ENCODE assay signal across 15 cellular contexts in the genomic region with DNA sequence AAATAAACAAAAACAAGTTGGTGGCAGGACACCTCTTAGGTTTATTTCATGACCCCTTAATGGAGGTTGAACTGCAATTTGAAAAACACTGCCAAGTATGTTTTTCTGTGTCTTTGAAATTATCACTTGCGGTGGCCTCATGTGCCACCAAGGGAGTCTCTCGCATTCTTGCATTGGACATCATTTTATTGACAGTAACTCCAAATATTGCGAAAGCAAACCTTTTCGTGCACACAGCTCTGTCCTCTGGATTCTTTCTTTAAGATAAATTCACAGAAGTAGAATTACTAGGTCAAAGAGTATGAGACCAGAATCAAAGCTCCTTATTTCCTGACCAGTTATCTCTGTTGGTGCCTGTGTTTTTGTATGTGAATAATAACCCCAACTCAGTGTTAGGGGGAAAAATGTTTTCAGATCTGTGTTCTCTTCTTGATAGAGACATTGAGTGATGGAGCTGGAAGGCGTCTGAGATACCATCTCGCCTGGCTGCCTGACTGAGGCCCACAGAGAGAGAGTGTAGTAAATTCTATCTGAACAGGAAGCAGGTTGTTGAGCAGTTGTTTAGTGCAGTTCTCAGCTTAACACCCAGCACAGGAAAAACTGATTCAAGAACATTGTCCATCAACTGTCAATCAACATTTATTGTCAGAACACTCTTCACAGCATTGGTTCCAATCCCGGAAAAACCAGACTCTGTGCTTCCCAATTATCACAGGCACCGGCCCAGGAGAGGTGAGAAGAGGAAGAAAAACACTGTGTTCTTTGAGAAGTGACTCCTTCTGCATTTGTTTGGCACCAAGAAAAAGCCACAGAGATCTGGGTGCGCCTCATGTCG. TPM values are rescaled to one million over a fixed set of nuclear protein-coding genes. Genes with fewer than 3 reads are reported as not detected.
DNase-seq lines count a peak whose midpoint lies in the region; ATAC-seq, FAIRE-seq and TF ChIP-seq lines count a peak whose summit lies in the region.
"Had no signal": no experiment of that assay in that cellular context is flagged by ENCODE, and none has a peak within 500 bp of the region (broad histone marks: within the 10 kb centered on the region; RNA-seq: fewer than 3 reads in every experiment).

No MANE protein-coding gene starts in this region.

- peaks cover 11% of the 10 kb centered on the region for H3K36me3 Mint-ChIP-seq in activated CD4-positive, alpha-beta T cell treated with anti-CD3 and anti-CD28 coated beads, Interleukin-2, amount 10 ng/mL, durations not matched to agents 7 days and 5 days (ENCODE audit: low read depth)
- no peaks in the 10 kb centered on the region for H3K36me3 Mint-ChIP-seq in osteocyte (ENCODE audit: unreplicated experiment)
- H3K36me3 Mint-ChIP-seq: WTC11 had no signal

- H3K27ac ChIP-seq in K562 (ENCODE audit: extremely low read depth, low read depth, low read length) (no peak overlapping the region), spleen (peak overlapping the region; percentile 64 to 89 (median 80))
- H3K27ac ChIP-seq: thoracic aorta had no signal

- H3K4me3 Mint-ChIP-seq in activated CD4-positive, alpha-beta T cell treated with anti-CD3 and anti-CD28 coated beads, Interleukin-2, amount 10 ng/mL, durations not matched to agents 7 days and 5 days = peak overlapping the region; percentile 33
- H3K4me3 Mint-ChIP-seq in osteocyte (ENCODE audit: unreplicated experiment) = no peak overlapping the region
- H3K4me3 Mint-ChIP-seq: WTC11 had no signal

- H3K9ac ChIP-seq in K562 (ENCODE audit: insufficient read depth in 1 of 2, low read depth in 2 of 2, low read length in 2 of 2) = no peak overlapping the region; a peak in 1 of 4 replicates

- BruUV-seq in K562 (replicated peaks; lab: Mats Ljungman, UMichigan) = no TSS peak

- peaks cover 4% of the 10 kb centered on the region; the same call in 1 of the 3 replicates for H3K79me2 ChIP-seq in K562 (ENCODE audit: control insufficient read depth, insufficient read depth, low read length)

- H3K9me3 Mint-ChIP-seq in activated CD4-positive, alpha-beta T cell treated with anti-CD3 and anti-CD28 coated beads, Interleukin-2, amount 10 ng/mL, durations not matched to agents 7 days and 5 days = no peaks in the 10 kb centered on the region
- H3K9me3 Mint-ChIP-seq in osteocyte (ENCODE audit: unreplicated experiment) = no peaks in the 10 kb centered on the region

- H3K4me1 ChIP-seq in K562 (replicated peaks in 1 of 2; ENCODE audit: control insufficient read depth in 2 of 2, insufficient read depth in 2 of 2, low read length in 2 of 2) = peaks cover 7 to 21% of the 10 kb centered on the region in 2 experiments; a peak in 3 of 5 replicates
- peaks cover 25 to 77% (median 50%) of the 10 kb centered on the region in 6 donors for H3K4me1 ChIP-seq in spleen

- CTCF ChIA-PET in activated CD4-positive, alpha-beta T cell treated with anti-CD3 and anti-CD28 coated beads, Interleukin-2, amount 10 ng/mL, durations not matched to agents 7 days and 5 days (lab: Charles Lee) = interaction anchor here (1.0 to 3.0 kb wide), 7 partner anchors 10 to 191 kb away, joined by 3 to 13 read pairs (median 5); no protein-coding TSS in a partner anchor
- CTCF ChIA-PET in K562 (lab: Yijun Ruan, JAX; ENCODE audit: low intra/inter-chr PET ratio) = interaction anchor here (0.5 kb wide), 1 partner anchor 24 kb away, joined by 5 read pairs; no protein-coding TSS in a partner anchor

- no peaks in the 10 kb centered on the region for H3K27me3 Mint-ChIP-seq in activated CD4-positive, alpha-beta T cell treated with anti-CD3 and anti-CD28 coated beads, Interleukin-2, amount 10 ng/mL, durations not matched to agents 7 days and 5 days
- H3K27me3 Mint-ChIP-seq in osteocyte (ENCODE audit: unreplicated experiment) = peaks cover 8% of the 10 kb centered on the region

- intact Hi-C loops in K562 (cut with micrococcal nuclease) = no loop called here
- intact Hi-C loops in spleen (cut with DNase I; ENCODE audit: low total_unique reads) = no loop called here

- H2AFZ ChIP-seq in K562 (ENCODE audit: low read depth, low read length) = peak overlapping the region; percentile 60

- in situ Hi-C loops in K562 (cut with MboI) = no loop called here

- no peak for TF ChIP-seq EP300 in K562 (IDR thresholded peaks at IDR 0.05; ENCODE audit: low read length)

- DNase-seq in activated CD4-positive, alpha-beta T cell treated with anti-CD3 and anti-CD28 coated beads, Interleukin-2, amount 10 ng/mL, durations not matched to agents 7 days and 5 days = peak; percentile 56
- DNase-seq in activated CD4-positive, alpha-beta T cell treated with anti-CD3 and anti-CD28 coated beads for 4 hours = no peak
- DNase-seq in T follicular helper cell (ENCODE audit: low read depth) = peak; percentile 39
- DNase-seq in K562 (ENCODE audit: extremely low read depth in 1 of 4, low spot score in 3 of 4) = peak in 1 of 4 experiments; percentile 29
- no peak for DNase-seq in spleen
- no peak for DNase-seq in NCI-H82 treated with DMSO at 0.1 percent for 48 hours (lab: John Stamatoyannopoulos, UW; ENCODE audit: unreplicated experiment)
- no peak for DNase-seq in osteocyte (ENCODE audit: extremely low spot score, unreplicated experiment)
- DNase-seq: ACHN, amniotic stem cell, left lung, NCI-H2171 had no signal

- H3K27me3 ChIP-seq in K562 (ENCODE audit: control insufficient read depth in 2 of 2, insufficient read depth in 2 of 2, low read length in 2 of 2) = peaks cover 0 to 4% of the 10 kb centered on the region in 2 experiments; a peak in 1 of 5 replicates
- H3K27me3 ChIP-seq in spleen (replicated peaks in 1 of 7) = no peaks in the 10 kb centered on the region
- H3K27me3 ChIP-seq: left lung had no signal

- 37% methylated on average over 10 of the region's 10 CpGs for WGBS in K562 (ENCODE audit: insufficient coverage, low coverage, missing lambda C conversion rate)
- 43 to 63% (median 44%) methylated on average over 10 of the region's 10 CpGs for WGBS in spleen, 5 donors

- POLR2A ChIA-PET in activated CD4-positive, alpha-beta T cell treated with anti-CD3 and anti-CD28 coated beads, Interleukin-2, amount 10 ng/mL, durations not matched to agents 7 days and 5 days (lab: Charles Lee) = no interaction called here
- POLR2A ChIA-PET in K562 (lab: Yijun Ruan, JAX) = interaction anchor here (1.2 to 1.5 kb wide), 3 partner anchors 10 to 42 kb away, joined by 3 read pairs; no protein-coding TSS in a partner anchor

- no peak for TF ChIP-seq RAD21 in K562 (CRISPR knock-in tag; conservative IDR thresholded peaks at IDR 0.05 in 1 of 2, IDR thresholded peaks at IDR 0.05 in 1 of 2)

- ATAC-seq in K562 (no peak), GM21825 (IDR thresholded peaks at IDR 0.05; ENCODE audit: unreplicated experiment) (no peak)
- ATAC-seq: left lung, WTC11 had no signal

- TF ChIP-seq POLR2A in K562 (conservative IDR thresholded peaks at IDR 0.05) (no peak), spleen (IDR thresholded peaks at IDR 0.05) (no peak)

- H3K9me1 ChIP-seq in K562 (ENCODE audit: control insufficient read depth, insufficient read depth, low read length) = no peaks in the 10 kb centered on the region

- peak overlapping the region; percentile 95 for H3K27ac Mint-ChIP-seq in activated CD4-positive, alpha-beta T cell treated with anti-CD3 and anti-CD28 coated beads, Interleukin-2, amount 10 ng/mL, durations not matched to agents 7 days and 5 days
- no peak overlapping the region for H3K27ac Mint-ChIP-seq in osteocyte (ENCODE audit: unreplicated experiment)
- H3K27ac Mint-ChIP-seq: WTC11 had no signal

- TF ChIP-seq CTCF in K562 (IDR thresholded peaks at IDR 0.05 in 2 of 3, conservative IDR thresholded peaks at IDR 0.05 in 1 of 3; ENCODE audit: insufficient read depth in 2 of 3, low read depth in 1 of 3, low read length in 3 of 3) = no peak
- no peak for TF ChIP-seq CTCF in spleen (IDR thresholded peaks at IDR 0.05 in 8 of 11, conservative IDR thresholded peaks at IDR 0.05 in 3 of 11)
- no peak for TF ChIP-seq CTCF in osteocyte (IDR thresholded peaks at IDR 0.05)

- no peaks in the 10 kb centered on the region for H3K36me3 ChIP-seq in K562 (ENCODE audit: control insufficient read depth, insufficient read depth, low read length)
- no peaks in the 10 kb centered on the region for H3K36me3 ChIP-seq in spleen
- H3K36me3 ChIP-seq: left lung, thoracic aorta had no signal

- H3K9me3 ChIP-seq in K562 (replicated peaks; ENCODE audit: control insufficient read depth, insufficient read depth, low read depth, low read length) = no peaks in the 10 kb centered on the region; the same call in 1 of the 2 replicates
- H3K9me3 ChIP-seq in spleen = no peaks in the 10 kb centered on the region
- H3K9me3 ChIP-seq: left lung, thoracic aorta had no signal

- H4K20me1 ChIP-seq in K562 (replicated peaks; ENCODE audit: control insufficient read depth, insufficient read depth, low read length) = no peaks in the 10 kb centered on the region

- H3K4me3 ChIP-seq in K562 (no peak overlapping the region), spleen (no peak overlapping the region)
- H3K4me3 ChIP-seq: left lung, thoracic aorta had no signal

- H3K4me1 Mint-ChIP-seq in activated CD4-positive, alpha-beta T cell treated with anti-CD3 and anti-CD28 coated beads, Interleukin-2, amount 10 ng/mL, durations not matched to agents 7 days and 5 days = peaks cover 70% of the 10 kb centered on the region
- peaks cover 17% of the 10 kb centered on the region for H3K4me1 Mint-ChIP-seq in osteocyte (ENCODE audit: unreplicated experiment)

- FAIRE-seq in K562 (lab: Jason Lieb, UNC) = no peak
- FAIRE-seq: RCC 7860 had no signal

- no peak overlapping the region for H3K4me2 ChIP-seq in K562 (ENCODE audit: insufficient read depth, low read length)

RNA-seq across cellular contexts. Expression of gene CCDC167, which starts 2.2 kb away (rescaled TPM):
- total RNA-seq in activated CD4-positive, alpha-beta T cell treated with anti-CD3 and anti-CD28 coated beads, Interleukin-2, amount 10 ng/mL, durations not matched to agents 7 days and 5 days = 10 to 100 TPM; 54.8 to 60.9 TPM
- total RNA-seq in K562 (2011; cell fraction: chromatin; rRNA removed; ENCODE audit: low replicate concordance) = 2.3 and 8.0 TPM in 2 replicates
- 14.3 and 16.6 TPM in 2 replicates for total RNA-seq in K562 (2011; cell fraction: nucleolus; rRNA removed)
- total RNA-seq in K562 (2011; cell fraction: nucleoplasm; rRNA removed) = 11.5 and 13.2 TPM in 2 replicates
- total RNA-seq in K562 (2014; rRNA removed) (30.8 and 43.7 TPM in 2 replicates), K562 (2014; rRNA removed; fragmentation: Illumina TruSeq; extraction: Trizol) (28.3 and 31.8 TPM in 2 replicates), K562 (2015; rRNA removed; fragmentation: Illumina TruSeq; extraction: Trizol) (36.8 and 38.6 TPM in 2 replicates), K562 (2021) (26.0 and 26.8 TPM in 2 replicates), spleen (10 to 100 TPM; 11.6 to 38.4 (median 17.4) TPM), osteocyte (22.7 and 23.0 TPM in 2 replicates)
- polyA plus RNA-seq in K562 (2011; rRNA removed) (45.2 and 55.1 TPM in 2 replicates), K562 (2014; fragmentation: Illumina TruSeq; extraction: Trizol) (63.1 and 73.7 TPM in 2 replicates), K562 (2014; fragmentation: Nextera tagmentation; extraction: Ambion mirVana) (100 to 1,000 TPM in 1 of 2 experiments, 10 to 100 TPM in 1; 85.0 to 114 TPM), K562 (2014; rRNA removed) (40.5 and 45.9 TPM in 2 replicates), spleen (10 to 100 TPM; 26.1 to 64.8 (median 41.0) TPM)
- polyA plus RNA-seq in K562 (2011; cell fraction: cytosol; rRNA removed) = 63.9 and 67.1 TPM in 2 replicates
- polyA plus RNA-seq in K562 (2011; cell fraction: nucleus; rRNA removed) = 19.8 and 25.9 TPM in 2 replicates
- polyA plus RNA-seq in K562 (2012) = 45.2 and 53.6 TPM in 2 replicates
- polyA minus RNA-seq in K562 (2011; rRNA and poly(A)+ RNA removed) = 12.1 and 13.5 TPM in 2 replicates
- polyA minus RNA-seq in K562 (2011; cell fraction: cytosol; rRNA and poly(A)+ RNA removed) = 12.3 and 12.8 TPM in 2 replicates
- polyA minus RNA-seq in K562 (2011; cell fraction: nucleus; rRNA and poly(A)+ RNA removed) = 3.8 and 5.9 TPM in 2 replicates

Comparison
In these comparisons a context has a peak if more than half of its experiments do, and no peak if none do; other contexts are left out.
1. DNase-seq: peak in activated CD4-positive, alpha-beta T cell treated with anti-CD3 and anti-CD28 coated beads, Interleukin-2, amount 10 ng/mL, durations not matched to agents 7 days and 5 days (single experiment) and T follicular helper cell (single experiment); none in activated CD4-positive, alpha-beta T cell treated with anti-CD3 and anti-CD28 coated beads for 4 hours (0 of 2), spleen (single experiment), NCI-H82 treated with DMSO at 0.1 percent for 48 hours (single experiment) and osteocyte (single experiment).